In genomic region chr17:57985675-57985974, GRCh38 we compare ENCODE assay signal across 9 cellular contexts. TPM values are rescaled to one million over a fixed set of nuclear protein-coding genes. Genes with fewer than 3 reads are reported as not detected.
DNase-seq lines count a peak whose midpoint lies in the region; ATAC-seq and TF ChIP-seq lines count a peak whose summit lies in the region.
"Had no signal": no experiment of that assay in that cellular context is flagged by ENCODE, and none has a peak within 500 bp of the region (broad histone marks: within the 10 kb centered on the region; RNA-seq: fewer than 3 reads in every experiment).

No MANE protein-coding gene starts in this region.

- H3K4me1 ChIP-seq in endocrine pancreas (ENCODE audit: control insufficient read depth, insufficient read depth, low read length): peaks cover 29% of the 10 kb centered on the region
- H3K4me1 ChIP-seq in colonic mucosa: peaks cover 7% of the 10 kb centered on the region

- intact Hi-C loops in colonic mucosa (cut with DNase I): loop anchor here (5.0 kb wide), 2 partner anchors 33 to 93 kb away; no protein-coding TSS in a partner anchor

- in situ Hi-C loops in brain microvascular endothelial cell (cut with HindIII; ENCODE audit: low pct_ligation_motif_present, low sequenced_read_pairs): no loop called here

- H3K27ac Mint-ChIP-seq in osteocyte (ENCODE audit: unreplicated experiment): peak overlapping the region; percentile 84

- H3K9me3 ChIP-seq in endocrine pancreas (ENCODE audit: control insufficient read depth, low read length) (no peaks in the 10 kb centered on the region), colonic mucosa (no peaks in the 10 kb centered on the region)

- H3K27ac ChIP-seq in brain microvascular endothelial cell (no peak overlapping the region), colonic mucosa (no peak overlapping the region)

- H3K27me3 ChIP-seq in endocrine pancreas (ENCODE audit: control insufficient read depth, insufficient read depth, low read length) (no peaks in the 10 kb centered on the region), brain microvascular endothelial cell (replicated peaks) (no peaks in the 10 kb centered on the region), colonic mucosa (no peaks in the 10 kb centered on the region)

- H3K4me3 Mint-ChIP-seq in osteocyte (ENCODE audit: unreplicated experiment): peak overlapping the region; percentile 70

- no peaks in the 10 kb centered on the region for H3K36me3 ChIP-seq in endocrine pancreas (ENCODE audit: control insufficient read depth, insufficient read depth, low read length)
- H3K36me3 ChIP-seq in brain microvascular endothelial cell (replicated peaks): peaks cover 4% of the 10 kb centered on the region
- no peaks in the 10 kb centered on the region for H3K36me3 ChIP-seq in colonic mucosa

- DNase-seq in Daoy (ENCODE audit: low read depth): peak; percentile 59
- DNase-seq in MV-4-11 (lab: John Stamatoyannopoulos, UW): peak; percentile 15
- no peak for DNase-seq in osteocyte (ENCODE audit: extremely low spot score, unreplicated experiment)
- no peak for DNase-seq in omental fat pad (ENCODE audit: low spot score)
- no peak for DNase-seq in brain microvascular endothelial cell
- no peak for DNase-seq in colonic mucosa
- DNase-seq: caudate nucleus had no signal

- ATAC-seq in omental fat pad (ENCODE audit: low FRiP score): no peak
- no peak for ATAC-seq in GM18870 (IDR thresholded peaks at IDR 0.05; ENCODE audit: unreplicated experiment)

- H3K36me3 Mint-ChIP-seq in osteocyte (ENCODE audit: unreplicated experiment): peaks cover 21% of the 10 kb centered on the region

- peak overlapping the region; percentile 92 for H3K4me3 ChIP-seq in endocrine pancreas (ENCODE audit: control insufficient read depth, insufficient read depth, low read length)
- H3K4me3 ChIP-seq in brain microvascular endothelial cell (ENCODE audit: low read depth, low read length): no peak overlapping the region
- no peak overlapping the region for H3K4me3 ChIP-seq in colonic mucosa

- H3K27me3 Mint-ChIP-seq in osteocyte (ENCODE audit: unreplicated experiment): no peaks in the 10 kb centered on the region

- H3K4me1 Mint-ChIP-seq in osteocyte (ENCODE audit: unreplicated experiment): peaks cover 64% of the 10 kb centered on the region

- H3K9ac ChIP-seq in endocrine pancreas (ENCODE audit: control insufficient read depth, insufficient read depth, low read length) (no peak overlapping the region), colonic mucosa (ENCODE audit: low read depth in 2 of 2, low read length in 2 of 2) (peak overlapping the region in 1 of 2 donors; percentile 7)

- TF ChIP-seq CTCF in osteocyte (IDR thresholded peaks at IDR 0.05) (no peak), omental fat pad (IDR thresholded peaks at IDR 0.05) (no peak), brain microvascular endothelial cell (IDR thresholded peaks at IDR 0.05; ENCODE audit: low read depth, low read length, missing control alignments) (no peak), colonic mucosa (IDR thresholded peaks at IDR 0.05) (no peak)

- no peaks in the 10 kb centered on the region for H3K9me3 Mint-ChIP-seq in osteocyte (ENCODE audit: unreplicated experiment)

RNA-seq across cellular contexts. Expression of gene VEZF1, which starts 2.4 kb away (rescaled TPM):
- total RNA-seq in Daoy (2014; rRNA removed; shearing (Covaris generic)): 27.3 and 33.1 TPM in 2 replicates
- total RNA-seq in osteocyte (50.6 and 50.8 TPM in 2 replicates), omental fat pad (10 to 100 TPM; 45.1 to 50.6 (median 47.6) TPM), colonic mucosa (10 to 100 TPM; 35.7 to 52.8 TPM)

RNA-seq across cellular contexts. Expression of gene SRSF1, which starts 21.4 kb away (rescaled TPM):
- 499 and 574 TPM in 2 replicates for total RNA-seq in Daoy (2014; rRNA removed; shearing (Covaris generic))
- 158 and 161 TPM in 2 replicates for total RNA-seq in osteocyte
- total RNA-seq in omental fat pad: 100 to 1,000 TPM; 181 to 274 (median 182) TPM
- 100 to 1,000 TPM; 173 to 315 TPM for total RNA-seq in colonic mucosa

RNA-seq across cellular contexts. Expression of gene CUEDC1, which starts 30.4 kb away (rescaled TPM):
- total RNA-seq in Daoy (2014; rRNA removed; shearing (Covaris generic)): 5.0 and 7.0 TPM in 2 replicates
- total RNA-seq in osteocyte (34.7 and 38.4 TPM in 2 replicates), omental fat pad (10 to 100 TPM; 17.1 to 25.7 (median 22.1) TPM), colonic mucosa (10 to 100 TPM; 14.7 to 15.2 TPM)

Comparison
In these comparisons a context has a peak if more than half of its experiments do, and no peak if none do; other contexts are left out.
1. DNase-seq: peak in Daoy (single experiment) and MV-4-11 (single experiment); none in osteocyte (single experiment), omental fat pad (single experiment), brain microvascular endothelial cell (single experiment) and colonic mucosa (single experiment).